ENCODE assay signal across 18 cellular contexts in the genomic region with DNA sequence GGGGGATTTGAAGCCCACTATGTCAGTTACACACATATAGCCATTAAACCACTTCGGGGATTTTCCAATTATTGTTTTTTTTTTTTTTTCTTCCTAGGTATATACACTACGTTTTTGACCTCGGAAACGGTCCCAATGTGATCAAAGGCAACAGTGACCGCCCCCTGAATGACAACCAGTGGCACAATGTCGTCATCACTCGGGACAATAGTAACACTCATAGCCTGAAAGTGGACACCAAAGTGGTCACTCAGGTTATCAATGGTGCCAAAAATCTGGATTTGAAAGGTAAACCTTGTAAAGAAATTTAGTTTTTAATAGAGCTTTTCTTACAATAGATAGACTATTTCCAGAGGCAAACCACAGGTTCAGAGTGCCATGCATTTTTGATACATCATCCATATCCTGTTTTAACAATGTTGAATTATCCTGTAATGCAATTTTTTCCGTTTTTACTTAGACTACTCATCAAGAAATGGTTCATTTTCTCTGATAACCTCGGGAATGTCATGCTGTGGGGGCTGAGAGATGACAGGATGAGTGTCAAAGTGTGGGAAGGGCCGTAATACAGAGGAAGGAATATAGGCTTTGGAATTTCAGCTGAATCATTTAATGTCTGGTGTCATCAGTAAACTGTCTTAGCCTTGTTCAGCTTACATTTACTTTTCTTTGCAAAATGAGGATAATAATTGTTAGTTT.
DNase-seq lines count a peak whose midpoint lies in the region; ATAC-seq, FAIRE-seq and TF ChIP-seq lines count a peak whose summit lies in the region.
"Had no signal": no experiment of that assay in that cellular context is flagged by ENCODE, and none has a peak within 500 bp of the region (broad histone marks: within the 10 kb centered on the region; RNA-seq: fewer than 3 reads in every experiment).

No MANE protein-coding gene starts in this region.

- H3K4me1 ChIP-seq in upper lobe of left lung, result peaks cover 0 to 3% (median 0%) of the 10 kb centered on the region in 4 donors
- H3K4me1 ChIP-seq: HAP-1 had no signal

- no peaks in the 10 kb centered on the region for H3K4me1 Mint-ChIP-seq in stimulated activated memory B cell treated with anti-CD40 and anti-IgM and Interleukin-4, amounts not matched to agents 10 μg/mL and 1 μg/mL and 100 μg/mL, for 72 hours
- H3K4me1 Mint-ChIP-seq: activated naive CD8-positive, alpha-beta T cell treated with anti-CD3 and anti-CD28 coated beads, Interleukin-2, amount 50 U/mL, for 24 hours; endodermal cell had no signal

- H3K27me3 Mint-ChIP-seq in stimulated activated memory B cell treated with anti-CD40 and anti-IgM and Interleukin-4, amounts not matched to agents 10 μg/mL and 1 μg/mL and 100 μg/mL, for 72 hours, result no peaks in the 10 kb centered on the region

- DNase-seq in AG09309 (ENCODE audit: low read depth) (peak; percentile 38), HTR-8/SVneo (ENCODE audit: insufficient read length, low spot score) (peak; percentile 27), brain microvascular endothelial cell (peak; percentile 86), kidney tubule cell (ENCODE audit: low spot score) (peak; percentile 13), NCI-H510A treated with DMSO at 0.1 percent for 48 hours (lab: John Stamatoyannopoulos, UW) (no peak), upper lobe of left lung (no peak), NCI-H526 (lab: John Stamatoyannopoulos, UW) (no peak)
- DNase-seq: activated CD4-positive, alpha-beta T cell treated with anti-CD3 and anti-CD28 coated beads for 1 hour; activated naive CD8-positive, alpha-beta T cell treated with anti-CD3 and anti-CD28 coated beads, Interleukin-2, amount 50 U/mL, for 24 hours; endodermal cell; NCI-H2171; NCI-H82; PC-9; T-helper 9 cell; trophoblast cell had no signal

- no peak overlapping the region for H3K27ac Mint-ChIP-seq in stimulated activated memory B cell treated with anti-CD40 and anti-IgM and Interleukin-4, amounts not matched to agents 10 μg/mL and 1 μg/mL and 100 μg/mL, for 72 hours
- H3K27ac Mint-ChIP-seq: activated naive CD8-positive, alpha-beta T cell treated with anti-CD3 and anti-CD28 coated beads, Interleukin-2, amount 50 U/mL, for 24 hours; endodermal cell; stimulated activated naive CD8-positive, alpha-beta T cell treated with anti-CD3 and anti-CD28 coated beads, Interleukin-15, Interleukin-2, amounts not matched to agents 100 ng/mL and 50 ng/mL, for 24 hours had no signal

- no peak for ATAC-seq in upper lobe of left lung (ENCODE audit: low FRiP score in 2 of 2)
- ATAC-seq in stimulated activated memory B cell treated with anti-CD40 and anti-IgM and Interleukin-4, amounts not matched to agents 10 μg/mL and 1 μg/mL and 100 μg/mL, for 72 hours, result no peak
- ATAC-seq: activated naive CD8-positive, alpha-beta T cell treated with anti-CD3 and anti-CD28 coated beads, Interleukin-2, amount 50 U/mL, for 24 hours had no signal

- no peaks in the 10 kb centered on the region for H3K36me3 Mint-ChIP-seq in stimulated activated memory B cell treated with anti-CD40 and anti-IgM and Interleukin-4, amounts not matched to agents 10 μg/mL and 1 μg/mL and 100 μg/mL, for 72 hours

- TF ChIP-seq CTCF in AG09309 (IDR thresholded peaks at IDR 0.05; ENCODE audit: control insufficient read depth, insufficient read depth, low read depth, low read length, missing control alignments) (no peak), brain microvascular endothelial cell (IDR thresholded peaks at IDR 0.05; ENCODE audit: low read depth, low read length, missing control alignments) (no peak), upper lobe of left lung (IDR thresholded peaks at IDR 0.05) (no peak)

- H3K27me3 ChIP-seq in brain microvascular endothelial cell (replicated peaks), result no peaks in the 10 kb centered on the region
- H3K27me3 ChIP-seq in upper lobe of left lung, result no peaks in the 10 kb centered on the region

- TF ChIP-seq POLR2A in upper lobe of left lung (IDR thresholded peaks at IDR 0.05), result no peak

- WGBS in upper lobe of left lung, 2 donors, result 70 to 82% methylated on average over 10 of the region's 10 CpGs

- no peaks in the 10 kb centered on the region for H3K9me3 Mint-ChIP-seq in stimulated activated memory B cell treated with anti-CD40 and anti-IgM and Interleukin-4, amounts not matched to agents 10 μg/mL and 1 μg/mL and 100 μg/mL, for 72 hours
- H3K9me3 Mint-ChIP-seq: activated naive CD8-positive, alpha-beta T cell treated with anti-CD3 and anti-CD28 coated beads, Interleukin-2, amount 50 U/mL, for 24 hours; endodermal cell; stimulated activated naive CD8-positive, alpha-beta T cell treated with anti-CD3 and anti-CD28 coated beads, Interleukin-15, Interleukin-2, amounts not matched to agents 100 ng/mL and 50 ng/mL, for 24 hours had no signal

- H3K27ac ChIP-seq in brain microvascular endothelial cell (peak overlapping the region; percentile 62), upper lobe of left lung (no peak overlapping the region)
- H3K27ac ChIP-seq: PC-9 had no signal

- no peak for TF ChIP-seq EP300 in upper lobe of left lung (IDR thresholded peaks at IDR 0.05)

- FAIRE-seq in HTR-8/SVneo (lab: Jason Lieb, UNC), result no peak

- H3K36me3 ChIP-seq in brain microvascular endothelial cell (replicated peaks) (no peaks in the 10 kb centered on the region), upper lobe of left lung (no peaks in the 10 kb centered on the region)
- H3K36me3 ChIP-seq: HAP-1 had no signal

- H3K9me3 ChIP-seq in upper lobe of left lung, result no peaks in the 10 kb centered on the region
- H3K9me3 ChIP-seq: HAP-1 had no signal

- in situ Hi-C loops in brain microvascular endothelial cell (cut with HindIII; ENCODE audit: low pct_ligation_motif_present, low sequenced_read_pairs), result no loop called here

- no peak overlapping the region for H3K4me3 Mint-ChIP-seq in stimulated activated memory B cell treated with anti-CD40 and anti-IgM and Interleukin-4, amounts not matched to agents 10 μg/mL and 1 μg/mL and 100 μg/mL, for 72 hours
- H3K4me3 Mint-ChIP-seq: activated naive CD8-positive, alpha-beta T cell treated with anti-CD3 and anti-CD28 coated beads, Interleukin-2, amount 50 U/mL, for 24 hours; endodermal cell; stimulated activated naive CD8-positive, alpha-beta T cell treated with anti-CD3 and anti-CD28 coated beads, Interleukin-15, Interleukin-2, amounts not matched to agents 100 ng/mL and 50 ng/mL, for 24 hours had no signal

- H3K4me3 ChIP-seq in AG09309 (ENCODE audit: control insufficient read depth, low read depth, low read length) (no peak overlapping the region), brain microvascular endothelial cell (ENCODE audit: low read depth, low read length) (no peak overlapping the region), upper lobe of left lung (no peak overlapping the region)
- H3K4me3 ChIP-seq: HAP-1, PC-9 had no signal

Comparison
In these comparisons a context has a peak if more than half of its experiments do, and no peak if none do; other contexts are left out.
1. DNase-seq: peak in AG09309 (single experiment), HTR-8/SVneo (single experiment), brain microvascular endothelial cell (single experiment) and kidney tubule cell (single experiment); none in NCI-H510A treated with DMSO at 0.1 percent for 48 hours (single experiment), upper lobe of left lung (0 of 2) and NCI-H526 (0 of 2).